12 cellular contexts compared by ENCODE assay signal in genomic region chr12:14959463-14959862, GRCh38. TPM values are rescaled to one million over a fixed set of nuclear protein-coding genes. Genes with fewer than 3 reads are reported as not detected.
DNase-seq lines count a peak whose midpoint lies in the region; ATAC-seq and TF ChIP-seq lines count a peak whose summit lies in the region.
"Had no signal": no experiment of that assay in that cellular context is flagged by ENCODE, and none has a peak within 500 bp of the region (broad histone marks: within the 10 kb centered on the region; RNA-seq: fewer than 3 reads in every experiment).

No MANE protein-coding gene starts in this region.

- ATAC-seq in activated CD8-positive, alpha-beta T cell treated with anti-CD3 and anti-CD28 coated beads, Interleukin-2, amount 10 ng/mL, durations not matched to agents 7 days and 5 days: no peak
- ATAC-seq in left lobe of liver (peak; percentile 12), HG02571 (IDR thresholded peaks at IDR 0.05; ENCODE audit: unreplicated experiment) (no peak), mucosa of descending colon (no peak)

- H3K27me3 Mint-ChIP-seq in activated naive CD4-positive, alpha-beta T cell treated with anti-CD3 and anti-CD28 coated beads, Interleukin-2, amount 10 ng/mL, durations not matched to agents 7 days and 5 days: no peaks in the 10 kb centered on the region
- no peaks in the 10 kb centered on the region for H3K27me3 Mint-ChIP-seq in activated CD8-positive, alpha-beta T cell treated with anti-CD3 and anti-CD28 coated beads, Interleukin-2, amount 10 ng/mL, durations not matched to agents 7 days and 5 days (ENCODE audit: low read depth)

- H3K4me1 Mint-ChIP-seq in activated naive CD4-positive, alpha-beta T cell treated with anti-CD3 and anti-CD28 coated beads, Interleukin-2, amount 10 ng/mL, durations not matched to agents 7 days and 5 days: peaks cover 51% of the 10 kb centered on the region
- H3K4me1 Mint-ChIP-seq in activated CD8-positive, alpha-beta T cell treated with anti-CD3 and anti-CD28 coated beads, Interleukin-2, amount 10 ng/mL, durations not matched to agents 7 days and 5 days (ENCODE audit: low read depth): peaks cover 41% of the 10 kb centered on the region

- no peaks in the 10 kb centered on the region for H3K9me3 Mint-ChIP-seq in activated naive CD4-positive, alpha-beta T cell treated with anti-CD3 and anti-CD28 coated beads, Interleukin-2, amount 10 ng/mL, durations not matched to agents 7 days and 5 days
- H3K9me3 Mint-ChIP-seq in activated CD8-positive, alpha-beta T cell treated with anti-CD3 and anti-CD28 coated beads, Interleukin-2, amount 10 ng/mL, durations not matched to agents 7 days and 5 days (ENCODE audit: insufficient read depth): no peaks in the 10 kb centered on the region

- H3K27ac ChIP-seq in tibial nerve: peak overlapping the region in 3 of 4 donors; percentile 52 to 80 (median 76)

- no peak for TF ChIP-seq CTCF in tibial nerve (IDR thresholded peaks at IDR 0.05)
- TF ChIP-seq CTCF in mucosa of descending colon (IDR thresholded peaks at IDR 0.05): no peak

- no peaks in the 10 kb centered on the region for H3K27me3 ChIP-seq in tibial nerve
- H3K27me3 ChIP-seq: BE2C had no signal

- H3K4me3 Mint-ChIP-seq in activated naive CD4-positive, alpha-beta T cell treated with anti-CD3 and anti-CD28 coated beads, Interleukin-2, amount 10 ng/mL, durations not matched to agents 7 days and 5 days: peak overlapping the region; percentile 95
- H3K4me3 Mint-ChIP-seq in activated CD8-positive, alpha-beta T cell treated with anti-CD3 and anti-CD28 coated beads, Interleukin-2, amount 10 ng/mL, durations not matched to agents 7 days and 5 days: peak overlapping the region; percentile 98

- H3K9me3 ChIP-seq in tibial nerve (no peaks in the 10 kb centered on the region), mucosa of descending colon (no peaks in the 10 kb centered on the region)
- H3K9me3 ChIP-seq: BE2C had no signal

- DNase-seq in activated naive CD4-positive, alpha-beta T cell treated with anti-CD3 and anti-CD28 coated beads, Interleukin-2, amount 10 ng/mL, durations not matched to agents 7 days and 5 days: no peak
- no peak for DNase-seq in activated naive CD4-positive, alpha-beta T cell treated with Interleukin-2 at 50 U/mL for 16 hours
- DNase-seq in activated CD8-positive, alpha-beta T cell treated with anti-CD3 and anti-CD28 coated beads, Interleukin-2, amount 10 ng/mL, durations not matched to agents 7 days and 5 days: no peak
- no peak for DNase-seq in left lobe of liver (ENCODE audit: low spot score)
- DNase-seq in tibial nerve (ENCODE audit: low spot score in 2 of 2): no peak
- DNase-seq in NCI-H748 treated with DMSO at 0.1 percent for 48 hours (lab: John Stamatoyannopoulos, UW): no peak
- DNase-seq in mucosa of descending colon: no peak
- DNase-seq: BE2C, NCI-H1092 had no signal

- no peaks in the 10 kb centered on the region for H3K36me3 ChIP-seq in tibial nerve
- no peaks in the 10 kb centered on the region for H3K36me3 ChIP-seq in mucosa of descending colon (ENCODE audit: low read depth)
- H3K36me3 ChIP-seq: BE2C had no signal

- H3K27ac Mint-ChIP-seq in activated naive CD4-positive, alpha-beta T cell treated with anti-CD3 and anti-CD28 coated beads, Interleukin-2, amount 10 ng/mL, durations not matched to agents 7 days and 5 days: peak overlapping the region; percentile 99
- H3K27ac Mint-ChIP-seq in activated CD8-positive, alpha-beta T cell treated with anti-CD3 and anti-CD28 coated beads, Interleukin-2, amount 10 ng/mL, durations not matched to agents 7 days and 5 days: peak overlapping the region; percentile 95

- no peak for TF ChIP-seq POLR2A in tibial nerve (IDR thresholded peaks at IDR 0.05)

- POLR2A ChIA-PET in activated CD8-positive, alpha-beta T cell treated with anti-CD3 and anti-CD28 coated beads, Interleukin-2, amount 10 ng/mL, durations not matched to agents 7 days and 5 days (lab: Charles Lee): interaction anchor here (0.6 to 10.5 kb wide), 9 partner anchors 9 to 591 kb away, joined by 3 to 175 read pairs (median 3); a partner anchor contains a TSS

- CTCF ChIA-PET in activated naive CD4-positive, alpha-beta T cell treated with anti-CD3 and anti-CD28 coated beads, Interleukin-2, amount 10 ng/mL, durations not matched to agents 7 days and 5 days (lab: Charles Lee): interaction anchor here (1.0 to 1.5 kb wide), 2 partner anchors 9 to 22 kb away, joined by 3 read pairs; no protein-coding TSS in a partner anchor
- CTCF ChIA-PET in activated CD8-positive, alpha-beta T cell treated with anti-CD3 and anti-CD28 coated beads, Interleukin-2, amount 10 ng/mL, durations not matched to agents 7 days and 5 days (lab: Charles Lee): interaction anchor here (0.8 to 2.4 kb wide), 7 partner anchors 11 to 189 kb away, joined by 3 to 7 read pairs (median 4); partner anchors contain the start of gene ERP27

- intact Hi-C loops in mucosa of descending colon (cut with DNase I, micrococcal nuclease): no loop called here

- 51 to 53% methylated on average over 3 of the region's 3 CpGs for WGBS in tibial nerve, 2 donors

- H3K4me1 ChIP-seq in tibial nerve: peaks cover 0 to 25% (median 9%) of the 10 kb centered on the region in 4 donors
- H3K4me1 ChIP-seq in mucosa of descending colon (ENCODE audit: low read depth): peaks cover 3% of the 10 kb centered on the region

- no peak for TF ChIP-seq EP300 in tibial nerve (IDR thresholded peaks at IDR 0.05)

- peaks cover 61% of the 10 kb centered on the region for H3K36me3 Mint-ChIP-seq in activated naive CD4-positive, alpha-beta T cell treated with anti-CD3 and anti-CD28 coated beads, Interleukin-2, amount 10 ng/mL, durations not matched to agents 7 days and 5 days
- H3K36me3 Mint-ChIP-seq in activated CD8-positive, alpha-beta T cell treated with anti-CD3 and anti-CD28 coated beads, Interleukin-2, amount 10 ng/mL, durations not matched to agents 7 days and 5 days (ENCODE audit: low read depth): peaks cover 65% of the 10 kb centered on the region

- H3K4me3 ChIP-seq in tibial nerve: peak overlapping the region in 2 of 4 donors; percentile 42 to 48
- no peak overlapping the region for H3K4me3 ChIP-seq in mucosa of descending colon

RNA-seq across cellular contexts. Expression of gene ARHGDIB, which starts 1.9 kb away (rescaled TPM):
- total RNA-seq in activated CD8-positive, alpha-beta T cell treated with anti-CD3 and anti-CD28 coated beads, Interleukin-2, amount 10 ng/mL, durations not matched to agents 7 days and 5 days: 1,000 to 10,000 TPM; 1,528 to 1,576 TPM
- 22.3 TPM for total RNA-seq in left lobe of liver
- total RNA-seq in tibial nerve: 100 to 1,000 TPM in 2 of 4 donors, 10 to 100 TPM in 2; 63.8 to 112 (median 89.4) TPM
- 10 to 100 TPM; 26.2 to 78.2 (median 37.8) TPM for total RNA-seq in mucosa of descending colon

RNA-seq across cellular contexts. Expression of gene PDE6H, which starts 13.4 kb away (rescaled TPM):
- total RNA-seq in activated CD8-positive, alpha-beta T cell treated with anti-CD3 and anti-CD28 coated beads, Interleukin-2, amount 10 ng/mL, durations not matched to agents 7 days and 5 days: under 1 TPM in 1 of 2 experiments, not detected in 1; 0.40 TPM
- total RNA-seq in left lobe of liver (not detected), tibial nerve (not detected), mucosa of descending colon (under 1 TPM in 1 of 3 donors, not detected in 2; 0.55 TPM)
- total RNA-seq: glomerular endothelial cell, renal cortical epithelial cell had no signal

RNA-seq across cellular contexts. Expression of gene ERP27, which starts 21.1 kb away (rescaled TPM):
- 1 to 10 TPM; 7.9 to 8.7 TPM for total RNA-seq in activated CD8-positive, alpha-beta T cell treated with anti-CD3 and anti-CD28 coated beads, Interleukin-2, amount 10 ng/mL, durations not matched to agents 7 days and 5 days
- total RNA-seq in left lobe of liver (0.30 TPM), tibial nerve (not detected), mucosa of descending colon (1 to 10 TPM; 1.4 to 5.6 (median 4.1) TPM)
- total RNA-seq: glomerular endothelial cell had no signal

Comparison
In these comparisons a context has a peak if more than half of its experiments do, and no peak if none do; other contexts are left out.
1. RNA of gene ARHGDIB, which starts 1.9 kb away (total RNA-seq): 1,528 to 1,576 TPM in activated CD8-positive, alpha-beta T cell treated with anti-CD3 and anti-CD28 coated beads, Interleukin-2, amount 10 ng/mL, durations not matched to agents 7 days and 5 days; 63.8 to 112 TPM in tibial nerve, 26.2 to 78.2 TPM in mucosa of descending colon and 22.3 TPM in left lobe of liver (single experiment); every median in the first group is over 10 times any median in the second.